8 cellular contexts compared by ENCODE assay signal in the genomic region with DNA sequence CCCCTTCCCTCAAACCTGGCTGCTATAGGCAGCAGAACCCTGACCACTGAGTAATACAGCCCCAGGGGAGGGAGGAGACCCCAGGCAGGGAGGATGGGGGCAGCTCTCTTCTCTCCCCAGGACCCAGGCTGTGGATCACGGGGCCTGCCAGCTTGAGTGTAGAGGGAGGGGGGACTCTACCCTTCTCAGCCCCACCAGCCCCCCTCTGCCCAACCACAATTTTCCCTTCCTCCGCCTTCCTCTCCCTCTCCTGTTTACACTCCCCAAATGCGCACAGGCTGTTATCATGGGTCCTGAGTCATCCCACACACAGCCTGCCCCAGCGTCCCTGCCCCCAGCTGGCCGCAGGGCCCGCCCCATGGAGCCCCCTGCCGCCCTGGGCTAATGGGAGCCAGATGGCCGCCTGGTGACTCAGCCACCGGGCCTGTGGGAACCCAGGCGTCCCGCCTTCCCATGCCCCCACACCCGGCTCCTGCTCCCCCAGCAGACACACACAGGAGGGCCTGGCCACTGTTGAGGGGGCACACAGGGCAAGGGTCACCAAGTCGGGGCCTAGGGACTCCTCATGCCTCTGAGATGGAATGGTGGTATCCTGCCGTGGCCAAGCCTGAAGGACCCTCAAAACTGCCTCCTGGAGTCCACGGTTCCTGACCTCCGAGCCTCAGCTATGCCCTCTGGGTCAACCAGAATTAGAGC. TPM values are rescaled to one million over a fixed set of nuclear protein-coding genes. Genes with fewer than 3 reads are reported as not detected.
DNase-seq lines count a peak whose midpoint lies in the region; ATAC-seq and TF ChIP-seq lines count a peak whose summit lies in the region.

No MANE protein-coding gene starts in this region.

- H3K9me3 ChIP-seq in hepatocyte (ENCODE audit: low read depth) = no peaks in the 10 kb centered on the region
- H3K9me3 ChIP-seq in skeletal muscle satellite cell (replicated peaks; ENCODE audit: low read length) = no peaks in the 10 kb centered on the region

- no peak overlapping the region for H2AFZ ChIP-seq in hepatocyte

- no peaks in the 10 kb centered on the region for H3K79me2 ChIP-seq in hepatocyte

- H4K20me1 ChIP-seq in hepatocyte (ENCODE audit: insufficient read depth, poor library complexity, severe bottlenecking) = no peaks in the 10 kb centered on the region

- in situ Hi-C loops in ACHN (cut with HindIII; ENCODE audit: low pct_ligation_motif_present, low pct_unique_long_range_greater_than_20kb, low sequenced_read_pairs) = no loop called here

- ATAC-seq in activated naive CD8-positive, alpha-beta T cell treated with anti-CD3 and anti-CD28 coated beads, Interleukin-2, amount 10 ng/mL, durations not matched to agents 7 days and 5 days (ENCODE audit: low read depth) = no peak

- peak overlapping the region; percentile 71 for H3K27ac Mint-ChIP-seq in activated naive CD8-positive, alpha-beta T cell treated with anti-CD3 and anti-CD28 coated beads, Interleukin-2, amount 10 ng/mL, durations not matched to agents 7 days and 5 days

- H3K27ac ChIP-seq in hepatocyte = peak overlapping the region; percentile 100

- H3K36me3 ChIP-seq in hepatocyte (replicated peaks; ENCODE audit: insufficient read depth, low read depth) = no peaks in the 10 kb centered on the region
- peaks cover 50% of the 10 kb centered on the region for H3K36me3 ChIP-seq in skeletal muscle satellite cell (ENCODE audit: insufficient read depth, low read length)

- H3K4me1 ChIP-seq in hepatocyte (ENCODE audit: insufficient read depth) (peaks cover 70% of the 10 kb centered on the region), skeletal muscle satellite cell (ENCODE audit: control insufficient read depth, insufficient read depth, low read length) (peaks cover 87% of the 10 kb centered on the region)

- H3K9me3 Mint-ChIP-seq in activated naive CD8-positive, alpha-beta T cell treated with anti-CD3 and anti-CD28 coated beads, Interleukin-2, amount 10 ng/mL, durations not matched to agents 7 days and 5 days = no peaks in the 10 kb centered on the region

- peaks cover 41% of the 10 kb centered on the region for H3K4me1 Mint-ChIP-seq in activated naive CD8-positive, alpha-beta T cell treated with anti-CD3 and anti-CD28 coated beads, Interleukin-2, amount 10 ng/mL, durations not matched to agents 7 days and 5 days

- no peak overlapping the region for H3K4me3 Mint-ChIP-seq in activated naive CD8-positive, alpha-beta T cell treated with anti-CD3 and anti-CD28 coated beads, Interleukin-2, amount 10 ng/mL, durations not matched to agents 7 days and 5 days

- H3K27me3 Mint-ChIP-seq in activated naive CD8-positive, alpha-beta T cell treated with anti-CD3 and anti-CD28 coated beads, Interleukin-2, amount 10 ng/mL, durations not matched to agents 7 days and 5 days = no peaks in the 10 kb centered on the region

- WGBS in hepatocyte (ENCODE audit: low lambda C conversion rate, missing lambda C conversion rate) = 21% methylated on average over 12 of the region's 16 CpGs

- H3K4me2 ChIP-seq in hepatocyte (peak overlapping the region; percentile 71), skeletal muscle satellite cell (ENCODE audit: low read length) (peak overlapping the region; percentile 76)

- H3K4me3 ChIP-seq in hepatocyte (no peak overlapping the region), skeletal muscle satellite cell (ENCODE audit: low read length) (peak overlapping the region; percentile 37)

- peaks cover 30% of the 10 kb centered on the region for H3K36me3 Mint-ChIP-seq in activated naive CD8-positive, alpha-beta T cell treated with anti-CD3 and anti-CD28 coated beads, Interleukin-2, amount 10 ng/mL, durations not matched to agents 7 days and 5 days

- H3K27me3 ChIP-seq in hepatocyte (no peaks in the 10 kb centered on the region), skeletal muscle satellite cell (ENCODE audit: control insufficient read depth, insufficient read depth, low read length) (no peaks in the 10 kb centered on the region)

- TF ChIP-seq CTCF in hepatocyte (IDR thresholded peaks at IDR 0.05; ENCODE audit: poor library complexity) = no peak

- no peaks in the 10 kb centered on the region for H3K9me2 ChIP-seq in hepatocyte (replicated peaks; ENCODE audit: insufficient read depth)

- DNase-seq in ACHN = peak; percentile 79
- DNase-seq in HT1080 (ENCODE audit: low read depth) = peak; percentile 94
- DNase-seq in activated naive CD8-positive, alpha-beta T cell treated with anti-CD3 and anti-CD28 coated beads, Interleukin-2, amount 10 ng/mL, durations not matched to agents 7 days and 5 days = no peak
- peak; percentile 88 for DNase-seq in hepatocyte (ENCODE audit: low spot score)
- DNase-seq in NCI-H446 treated with DMSO at 0.1 percent for 48 hours (lab: John Stamatoyannopoulos, UW) = no peak
- no peak for DNase-seq in GM19240 (ENCODE audit: insufficient read length, low spot score)
- DNase-seq in activated CD4-positive, alpha-beta T cell treated with anti-CD3 and anti-CD28 coated beads, Interleukin-2, amount 50 U/mL, for 4 hours = no peak

- H3K9ac ChIP-seq in skeletal muscle satellite cell (ENCODE audit: low read depth, low read length) = peak overlapping the region; percentile 86

- POLR2A ChIA-PET in activated naive CD8-positive, alpha-beta T cell treated with anti-CD3 and anti-CD28 coated beads, Interleukin-2, amount 10 ng/mL, durations not matched to agents 7 days and 5 days (lab: Charles Lee) = interaction anchor here (1.8 kb wide), 1 partner anchor 28 kb away, joined by 6 read pairs; no protein-coding TSS in a partner anchor

RNA-seq across cellular contexts. Expression of gene CCDC97, which starts 13.6 kb away (rescaled TPM):
- total RNA-seq in HT1080 (2014; rRNA removed; shearing (Covaris generic)) = 10.0 and 14.3 TPM in 2 replicates
- polyA plus RNA-seq in HT1080 (2015; cell fraction: cytosol; rRNA removed) = 13.5 and 14.1 TPM in 2 replicates
- 12.6 and 13.6 TPM in 2 replicates for polyA plus RNA-seq in HT1080 (2015; cell fraction: nucleus; rRNA removed)
- total RNA-seq in activated naive CD8-positive, alpha-beta T cell treated with anti-CD3 and anti-CD28 coated beads, Interleukin-2, amount 10 ng/mL, durations not matched to agents 7 days and 5 days = 10 to 100 TPM; 37.8 to 40.8 TPM
- total RNA-seq in hepatocyte = 11.4 and 15.1 TPM in 2 replicates
- 24.4 and 32.7 TPM in 2 replicates for polyA plus RNA-seq in hepatocyte
- 5.8 and 6.6 TPM in 2 replicates for total RNA-seq in skeletal muscle satellite cell (2012; rRNA removed)

RNA-seq across cellular contexts. Expression of gene TGFB1, which starts 30.1 kb away (rescaled TPM):
- total RNA-seq in HT1080 (2014; rRNA removed; shearing (Covaris generic)) = 17.4 and 59.9 TPM in 2 replicates
- 197 and 222 TPM in 2 replicates for polyA plus RNA-seq in HT1080 (2015; cell fraction: cytosol; rRNA removed)
- 96.5 and 97.2 TPM in 2 replicates for polyA plus RNA-seq in HT1080 (2015; cell fraction: nucleus; rRNA removed)
- total RNA-seq in activated naive CD8-positive, alpha-beta T cell treated with anti-CD3 and anti-CD28 coated beads, Interleukin-2, amount 10 ng/mL, durations not matched to agents 7 days and 5 days = 100 to 1,000 TPM; 172 to 179 TPM
- total RNA-seq in hepatocyte = 15.7 and 17.1 TPM in 2 replicates
- 122 and 152 TPM in 2 replicates for polyA plus RNA-seq in hepatocyte
- total RNA-seq in skeletal muscle satellite cell (2012; rRNA removed) = 14.4 and 18.8 TPM in 2 replicates

RNA-seq across cellular contexts. Expression of gene B9D2, which starts 40.4 kb away (rescaled TPM):
- total RNA-seq in HT1080 (2014; rRNA removed; shearing (Covaris generic)) = 6.1 and 9.4 TPM in 2 replicates
- polyA plus RNA-seq in HT1080 (2015; cell fraction: cytosol; rRNA removed) = 8.0 and 8.8 TPM in 2 replicates
- 4.5 and 6.0 TPM in 2 replicates for polyA plus RNA-seq in HT1080 (2015; cell fraction: nucleus; rRNA removed)
- total RNA-seq in activated naive CD8-positive, alpha-beta T cell treated with anti-CD3 and anti-CD28 coated beads, Interleukin-2, amount 10 ng/mL, durations not matched to agents 7 days and 5 days = 10 to 100 TPM; 11.5 to 13.0 TPM
- total RNA-seq in hepatocyte = 5.3 and 6.0 TPM in 2 replicates
- polyA plus RNA-seq in hepatocyte = 9.6 and 13.2 TPM in 2 replicates
- 3.7 and 5.3 TPM in 2 replicates for total RNA-seq in skeletal muscle satellite cell (2012; rRNA removed)

RNA-seq across cellular contexts. Expression of gene TMEM91, which starts 52.8 kb away (rescaled TPM):
- 1.2 and 5.3 TPM in 2 replicates for total RNA-seq in HT1080 (2014; rRNA removed; shearing (Covaris generic))
- 1.5 and 5.1 TPM in 2 replicates for polyA plus RNA-seq in HT1080 (2015; cell fraction: cytosol; rRNA removed)
- 11.2 and 12.0 TPM in 2 replicates for polyA plus RNA-seq in HT1080 (2015; cell fraction: nucleus; rRNA removed)
- 10 to 100 TPM; 11.4 to 13.0 TPM for total RNA-seq in activated naive CD8-positive, alpha-beta T cell treated with anti-CD3 and anti-CD28 coated beads, Interleukin-2, amount 10 ng/mL, durations not matched to agents 7 days and 5 days
- 23.6 and 27.5 TPM in 2 replicates for total RNA-seq in hepatocyte
- polyA plus RNA-seq in hepatocyte = 51.8 and 55.7 TPM in 2 replicates
- 3.8 and 5.7 TPM in 2 replicates for total RNA-seq in skeletal muscle satellite cell (2012; rRNA removed)

RNA-seq across cellular contexts. Expression of gene HNRNPUL1, which starts 59.4 kb away (rescaled TPM):
- 160 and 187 TPM in 2 replicates for total RNA-seq in HT1080 (2014; rRNA removed; shearing (Covaris generic))
- 205 and 230 TPM in 2 replicates for polyA plus RNA-seq in HT1080 (2015; cell fraction: cytosol; rRNA removed)
- polyA plus RNA-seq in HT1080 (2015; cell fraction: nucleus; rRNA removed) = 171 and 172 TPM in 2 replicates
- 100 to 1,000 TPM; 301 to 333 TPM for total RNA-seq in activated naive CD8-positive, alpha-beta T cell treated with anti-CD3 and anti-CD28 coated beads, Interleukin-2, amount 10 ng/mL, durations not matched to agents 7 days and 5 days
- 92.8 and 98.5 TPM in 2 replicates for total RNA-seq in hepatocyte
- polyA plus RNA-seq in hepatocyte = 111 and 115 TPM in 2 replicates
- 85.6 and 97.1 TPM in 2 replicates for total RNA-seq in skeletal muscle satellite cell (2012; rRNA removed)

Comparison
In these comparisons a context has a peak if more than half of its experiments do, and no peak if none do; other contexts are left out.
1. DNase-seq: peak in ACHN (single experiment), HT1080 (single experiment) and hepatocyte (single experiment); none in activated naive CD8-positive, alpha-beta T cell treated with anti-CD3 and anti-CD28 coated beads, Interleukin-2, amount 10 ng/mL, durations not matched to agents 7 days and 5 days (single experiment), NCI-H446 treated with DMSO at 0.1 percent for 48 hours (single experiment), GM19240 (single experiment) and activated CD4-positive, alpha-beta T cell treated with anti-CD3 and anti-CD28 coated beads, Interleukin-2, amount 50 U/mL, for 4 hours (0 of 2).